31 cellular contexts compared by ENCODE assay signal in the genomic region with DNA sequence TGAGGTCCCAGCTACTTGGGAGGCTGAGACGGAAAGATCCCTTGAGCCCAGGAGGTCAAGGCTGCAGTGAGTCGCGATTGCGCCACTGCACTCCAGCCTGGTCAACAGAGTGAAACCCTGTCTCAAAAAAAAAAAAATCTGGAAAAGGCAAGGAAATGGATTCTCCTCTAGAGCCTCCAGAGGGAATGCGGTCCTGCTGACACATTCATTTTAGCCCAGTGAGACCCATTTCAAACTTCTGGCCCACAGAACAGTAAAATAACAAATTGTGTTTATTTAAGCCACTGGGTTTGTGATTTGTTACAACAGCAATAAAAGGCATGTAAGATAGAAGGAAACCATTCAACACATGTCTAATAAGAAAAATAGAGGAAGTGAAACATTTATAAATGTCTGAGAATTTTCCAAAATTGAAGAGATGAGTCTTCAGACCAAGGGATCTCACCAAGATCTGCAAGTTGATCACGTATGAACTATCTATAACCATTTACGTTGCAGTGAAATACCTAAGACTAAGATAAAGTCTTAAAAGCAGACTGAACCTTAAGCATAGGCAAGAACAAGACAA. TPM values are rescaled to one million over a fixed set of nuclear protein-coding genes. Genes with fewer than 3 reads are reported as not detected.
"Had no signal": no experiment of that assay in that cellular context is flagged by ENCODE, and none has a peak within 500 bp of the region (broad histone marks: within the 10 kb centered on the region; RNA-seq: fewer than 3 reads in every experiment).

A gene with protein sequence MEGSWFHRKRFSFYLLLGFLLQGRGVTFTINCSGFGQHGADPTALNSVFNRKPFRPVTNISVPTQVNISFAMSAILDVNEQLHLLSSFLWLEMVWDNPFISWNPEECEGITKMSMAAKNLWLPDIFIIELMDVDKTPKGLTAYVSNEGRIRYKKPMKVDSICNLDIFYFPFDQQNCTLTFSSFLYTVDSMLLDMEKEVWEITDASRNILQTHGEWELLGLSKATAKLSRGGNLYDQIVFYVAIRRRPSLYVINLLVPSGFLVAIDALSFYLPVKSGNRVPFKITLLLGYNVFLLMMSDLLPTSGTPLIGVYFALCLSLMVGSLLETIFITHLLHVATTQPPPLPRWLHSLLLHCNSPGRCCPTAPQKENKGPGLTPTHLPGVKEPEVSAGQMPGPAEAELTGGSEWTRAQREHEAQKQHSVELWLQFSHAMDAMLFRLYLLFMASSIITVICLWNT (plus strand): TSS at position 254 of the 568 bp plus-strand sequence. CDS start 466 bp downstream, outside the sequence.

- H3K9me3 Mint-ChIP-seq: activated B cell treated with CpG ODN at 0.5 μM for 24 hours had no signal

- H3K4me1 Mint-ChIP-seq: activated B cell treated with CpG ODN at 0.5 μM for 24 hours; central memory CD8-positive, alpha-beta T cell; naive thymus-derived CD8-positive, alpha-beta T cell; neural crest cell had no signal

- H3K27ac Mint-ChIP-seq: activated B cell treated with CpG ODN at 0.5 μM for 24 hours; activated CD8-positive, alpha-beta T cell treated with anti-CD3 and anti-CD28 coated beads for 36 hours; activated naive CD8-positive, alpha-beta T cell; T-helper 2 cell treated with Interferon-gamma antibody and Interleukin-4, amounts not matched to agents 5 μg/mL and 100 μg/mL, for 36 hours had no signal

- H3K36me3 ChIP-seq: esophagus muscularis mucosa, heart right ventricle, right atrium auricular region, thoracic aorta had no signal

- DNase-seq: activated B cell treated with CpG ODN at 0.5 μM for 24 hours; activated CD4-positive, alpha-beta T cell treated with anti-CD3 and anti-CD28 coated beads, Interleukin-2, amount 50 U/mL, for 1 hour; activated CD8-positive, alpha-beta T cell treated with anti-CD3 and anti-CD28 coated beads for 36 hours; activated naive CD4-positive, alpha-beta T cell; activated T-cell treated with anti-CD3 and anti-CD28 coated beads, Interleukin-2, amount 50 U/mL, for 48 hours; anterior cingulate cortex; dermis blood vessel endothelial cell; effector CD4-positive, alpha-beta T cell; foreskin melanocyte; heart right ventricle; midbrain; naive thymus-derived CD8-positive, alpha-beta T cell; nucleus accumbens; stimulated activated CD4-positive, alpha-beta T cell treated with anti-CD3 and anti-CD28 coated beads, Interleukin-2, amount 100 ng/mL, for 48 hours; stimulated activated naive CD8-positive, alpha-beta T cell treated with anti-CD3 and anti-CD28 coated beads, Interleukin-15, Interleukin-2, amounts not matched to agents 100 U/mL and 50 U/mL, for 24 hours; trophoblast cell had no signal

- H3K27me3 Mint-ChIP-seq: activated naive CD8-positive, alpha-beta T cell had no signal

- ATAC-seq: activated CD8-positive, alpha-beta T cell treated with anti-CD3 and anti-CD28 coated beads for 36 hours; heart right ventricle; naive thymus-derived CD8-positive, alpha-beta T cell; stimulated activated naive CD8-positive, alpha-beta T cell treated with anti-CD3 and anti-CD28 coated beads, Interleukin-15, Interleukin-2, amounts not matched to agents 100 U/mL and 50 U/mL, for 24 hours had no signal

- H3K27ac ChIP-seq: esophagus muscularis mucosa, heart right ventricle, right atrium auricular region, thoracic aorta had no signal

- H3K4me3 Mint-ChIP-seq: activated B cell treated with CpG ODN at 0.5 μM for 24 hours; activated CD8-positive, alpha-beta T cell treated with anti-CD3 and anti-CD28 coated beads for 36 hours; activated naive CD8-positive, alpha-beta T cell; central memory CD8-positive, alpha-beta T cell; naive thymus-derived CD8-positive, alpha-beta T cell; neural crest cell; T-helper 2 cell treated with Interferon-gamma antibody and Interleukin-4, amounts not matched to agents 5 μg/mL and 100 μg/mL, for 36 hours had no signal

- H3K27me3 ChIP-seq: esophagus muscularis mucosa, right atrium auricular region had no signal

- H3K4me1 ChIP-seq: esophagus muscularis mucosa, heart right ventricle, right atrium auricular region had no signal

- H3K4me3 ChIP-seq: esophagus muscularis mucosa, heart right ventricle, right atrium auricular region, thoracic aorta had no signal

RNA-seq across cellular contexts. Expression of the gene that starts here (rescaled TPM):
- total RNA-seq: activated B cell treated with CpG ODN at 0.5 μM for 24 hours; activated CD8-positive, alpha-beta T cell treated with anti-CD3 and anti-CD28 coated beads for 36 hours; bronchial epithelial cell; dermis blood vessel endothelial cell; esophagus muscularis mucosa; glomerular endothelial cell; heart right ventricle; kidney epithelial cell; lower leg skin; naive thymus-derived CD8-positive, alpha-beta T cell; neural crest cell; pulmonary artery endothelial cell; right atrium auricular region; skeletal muscle tissue; subcutaneous adipose tissue; thoracic aorta had no signal
- polyA plus RNA-seq: adipose tissue; heart right ventricle; naive thymus-derived CD8-positive, alpha-beta T cell had no signal
